ENCODE assay signal across 23 cellular contexts in the genomic region with DNA sequence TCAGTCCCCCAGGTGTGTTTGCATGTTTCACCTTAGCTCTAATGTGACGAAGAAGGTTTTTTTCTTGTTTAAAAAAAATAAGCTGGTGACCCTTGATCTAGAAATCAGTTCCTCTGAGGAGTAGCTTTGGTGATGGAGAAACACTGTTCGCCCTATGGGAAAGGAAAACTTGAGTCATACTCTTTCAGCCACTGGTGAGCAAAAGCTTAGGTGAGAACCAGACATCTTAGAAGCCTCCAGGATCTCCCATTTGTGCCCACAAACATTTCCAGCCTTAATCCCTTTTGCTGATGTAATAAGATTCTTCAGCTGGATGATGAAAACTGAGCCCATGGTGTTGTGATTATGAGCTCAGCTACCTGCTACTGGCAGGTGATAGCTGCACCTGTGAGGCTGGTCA. TPM values are rescaled to one million over a fixed set of nuclear protein-coding genes. Genes with fewer than 3 reads are reported as not detected.
DNase-seq lines count a peak whose midpoint lies in the region; ATAC-seq, FAIRE-seq and TF ChIP-seq lines count a peak whose summit lies in the region.
"Had no signal": no experiment of that assay in that cellular context is flagged by ENCODE, and none has a peak within 500 bp of the region (broad histone marks: within the 10 kb centered on the region; RNA-seq: fewer than 3 reads in every experiment).

No MANE protein-coding gene starts in this region.

- H3K4me3 ChIP-seq in astrocyte (ENCODE audit: insufficient read depth, low read depth, low read length) (no peak overlapping the region), neural progenitor cell (no peak overlapping the region)
- H3K4me3 ChIP-seq: colonic mucosa, psoas muscle had no signal

- no peak overlapping the region for H3K27ac ChIP-seq in astrocyte (ENCODE audit: low read depth, low read length)
- H3K27ac ChIP-seq in neural progenitor cell, result no peak overlapping the region
- H3K27ac ChIP-seq: C4-2B, colonic mucosa, KMS-11, psoas muscle had no signal

- ATAC-seq in esophagus mucosa, result no peak
- no peak for ATAC-seq in T-cell (replicated peaks in 1 of 4)
- ATAC-seq: natural killer cell treated with Interleukin-12 subunit alpha and Interleukin-12 subunit beta and Interleukin-15 and Interleukin-18, amount 100 ng/mL, for 72 hours; PC-3; psoas muscle had no signal

- no peak overlapping the region for H3K9ac ChIP-seq in astrocyte (ENCODE audit: low read length)
- H3K9ac ChIP-seq in neural progenitor cell, result no peak overlapping the region
- H3K9ac ChIP-seq: KMS-11 had no signal

- H3K79me2 ChIP-seq in astrocyte (ENCODE audit: insufficient read depth, low read length) (no peaks in the 10 kb centered on the region), neural progenitor cell (ENCODE audit: low read depth) (no peaks in the 10 kb centered on the region)

- H3K4me3 Mint-ChIP-seq in astrocyte (ENCODE audit: unreplicated experiment) (no peak overlapping the region), neural progenitor cell (no peak overlapping the region), T-cell (no peak overlapping the region)
- H3K4me3 Mint-ChIP-seq: activated CD4-positive, alpha-beta memory T cell treated with anti-CD3 and anti-CD28 coated beads for 36 hours; immature natural killer cell; natural killer cell treated with Interleukin-12 subunit alpha and Interleukin-12 subunit beta and Interleukin-15 and Interleukin-18, amount 100 ng/mL, for 72 hours had no signal

- H3K9me3 ChIP-seq in astrocyte (ENCODE audit: insufficient read depth, low read depth, low read length), result no peaks in the 10 kb centered on the region
- no peaks in the 10 kb centered on the region for H3K9me3 ChIP-seq in neural progenitor cell (ENCODE audit: low read depth)
- H3K9me3 ChIP-seq: colonic mucosa, psoas muscle had no signal

- H3F3A ChIP-seq in neural progenitor cell (ENCODE audit: low read depth), result no peaks in the 10 kb centered on the region

- FAIRE-seq in astrocyte (lab: Jason Lieb, UNC), result no peak
- FAIRE-seq: endothelial cell of umbilical vein, urothelium cell line had no signal

- peaks cover 6% of the 10 kb centered on the region for H3K4me1 Mint-ChIP-seq in astrocyte (ENCODE audit: low read depth, unreplicated experiment)
- no peaks in the 10 kb centered on the region for H3K4me1 Mint-ChIP-seq in neural progenitor cell
- H3K4me1 Mint-ChIP-seq in T-cell, result no peaks in the 10 kb centered on the region
- H3K4me1 Mint-ChIP-seq: immature natural killer cell had no signal

- H3K36me3 ChIP-seq in astrocyte (ENCODE audit: insufficient read depth, low read length) (no peaks in the 10 kb centered on the region), neural progenitor cell (no peaks in the 10 kb centered on the region)
- H3K36me3 ChIP-seq: colonic mucosa had no signal

- peak; percentile 6 for DNase-seq in NCI-H2029 (lab: John Stamatoyannopoulos, UW)
- no peak for DNase-seq in NCI-H2029 treated with DMSO at 0.1 percent for 48 hours (lab: John Stamatoyannopoulos, UW)
- peak; percentile 24 for DNase-seq in NCI-H146 (lab: John Stamatoyannopoulos, UW)
- DNase-seq in astrocyte (ENCODE audit: low read depth), result peak; percentile 10
- peak; percentile 11 for DNase-seq in non-pigmented ciliary epithelial cell (ENCODE audit: low read depth)
- DNase-seq in neural progenitor cell (ENCODE audit: low spot score), result no peak
- DNase-seq in T-cell, result no peak
- DNase-seq: 8988T; activated CD4-positive, alpha-beta memory T cell treated with anti-CD3 and anti-CD28 coated beads for 36 hours; anterior cingulate cortex; colonic mucosa; immature natural killer cell; NCI-H1436; NCI-H524 treated with DMSO at 0.1 percent for 48 hours; PC-3; psoas muscle had no signal

- H4K20me1 ChIP-seq in astrocyte (ENCODE audit: insufficient read depth, low read length) (no peaks in the 10 kb centered on the region), neural progenitor cell (ENCODE audit: low read depth) (no peaks in the 10 kb centered on the region)

- CTCF ChIA-PET in T-cell (lab: Charles Lee), result no interaction called here

- H3K27me3 ChIP-seq in astrocyte (ENCODE audit: insufficient read depth, low read length) (peaks cover 4% of the 10 kb centered on the region), neural progenitor cell (no peaks in the 10 kb centered on the region)
- H3K27me3 ChIP-seq: colonic mucosa had no signal

- POLR2A ChIA-PET in T-cell (lab: Charles Lee), result no interaction called here

- H3K9me3 Mint-ChIP-seq in astrocyte (ENCODE audit: unreplicated experiment) (no peaks in the 10 kb centered on the region), neural progenitor cell (no peaks in the 10 kb centered on the region), T-cell (no peaks in the 10 kb centered on the region)
- H3K9me3 Mint-ChIP-seq: activated CD4-positive, alpha-beta memory T cell treated with anti-CD3 and anti-CD28 coated beads for 36 hours; immature natural killer cell; natural killer cell treated with Interleukin-12 subunit alpha and Interleukin-12 subunit beta and Interleukin-15 and Interleukin-18, amount 100 ng/mL, for 72 hours had no signal

- H3K36me3 Mint-ChIP-seq in astrocyte (ENCODE audit: low read depth, unreplicated experiment) (no peaks in the 10 kb centered on the region), neural progenitor cell (no peaks in the 10 kb centered on the region), T-cell (no peaks in the 10 kb centered on the region)
- H3K36me3 Mint-ChIP-seq: immature natural killer cell had no signal

- H3K4me1 ChIP-seq in astrocyte (ENCODE audit: insufficient read depth, low read length) (no peaks in the 10 kb centered on the region), neural progenitor cell (no peaks in the 10 kb centered on the region)
- H3K4me1 ChIP-seq: colonic mucosa, psoas muscle had no signal

- H2AFZ ChIP-seq in astrocyte (ENCODE audit: low read depth, low read length) (no peak overlapping the region), neural progenitor cell (replicated peaks) (no peak overlapping the region)

- H3K27me3 Mint-ChIP-seq in astrocyte (ENCODE audit: low read depth, unreplicated experiment) (no peaks in the 10 kb centered on the region), neural progenitor cell (ENCODE audit: insufficient read depth, low read depth) (no peaks in the 10 kb centered on the region), T-cell (no peaks in the 10 kb centered on the region)
- H3K27me3 Mint-ChIP-seq: activated CD4-positive, alpha-beta memory T cell treated with anti-CD3 and anti-CD28 coated beads for 36 hours; natural killer cell treated with Interleukin-12 subunit alpha and Interleukin-12 subunit beta and Interleukin-15 and Interleukin-18, amount 100 ng/mL, for 72 hours had no signal

- TF ChIP-seq CTCF in astrocyte (IDR thresholded peaks at IDR 0.05; ENCODE audit: insufficient read depth, low read depth, low read length), result no peak
- no peak for TF ChIP-seq CTCF in neural progenitor cell (IDR thresholded peaks at IDR 0.05)

- H3K27ac Mint-ChIP-seq in astrocyte (ENCODE audit: unreplicated experiment), result peak overlapping the region; percentile 87
- no peak overlapping the region for H3K27ac Mint-ChIP-seq in neural progenitor cell
- no peak overlapping the region for H3K27ac Mint-ChIP-seq in T-cell
- H3K27ac Mint-ChIP-seq: activated CD4-positive, alpha-beta memory T cell treated with anti-CD3 and anti-CD28 coated beads for 36 hours; immature natural killer cell; natural killer cell treated with Interleukin-12 subunit alpha and Interleukin-12 subunit beta and Interleukin-15 and Interleukin-18, amount 100 ng/mL, for 72 hours had no signal

- H3K4me2 ChIP-seq in astrocyte (ENCODE audit: low read length) (no peak overlapping the region), neural progenitor cell (no peak overlapping the region)
- H3K4me2 ChIP-seq: KMS-11 had no signal

RNA-seq across cellular contexts. Expression of a gene that starts 37.8 kb away (rescaled TPM):
- 0.82 TPM in 1 of 2 replicates, not detected in the other for total RNA-seq in astrocyte
- total RNA-seq in esophagus mucosa, result 0.92 TPM
- total RNA-seq in neural progenitor cell (ENCODE audit: low replicate concordance), result 2.1 and 3.8 TPM in 2 replicates
- 1 to 10 TPM in 2 of 5 donors, under 1 TPM in 3; 0.56 to 1.1 (median 0.70) TPM for total RNA-seq in T-cell
- total RNA-seq: endothelial cell of umbilical vein, psoas muscle had no signal

RNA-seq across cellular contexts. Expression of a gene that starts 45.7 kb away (rescaled TPM):
- total RNA-seq in astrocyte (not detected in 2 replicates), esophagus mucosa (0.32 TPM), neural progenitor cell (ENCODE audit: low replicate concordance) (0.62 TPM in 1 of 2 replicates, not detected in the other), T-cell (1 to 10 TPM in 2 of 5 donors, under 1 TPM in 2, not detected in 1; 0.26 to 4.3 (median 2.5) TPM)
- total RNA-seq: endothelial cell of umbilical vein, lung microvascular endothelial cell, PC-3 had no signal

Comparison
In these comparisons a context has a peak if more than half of its experiments do, and no peak if none do; other contexts are left out.
1. DNase-seq: peak in NCI-H2029 (single experiment), NCI-H146 (single experiment), astrocyte (single experiment) and non-pigmented ciliary epithelial cell (single experiment); none in NCI-H2029 treated with DMSO at 0.1 percent for 48 hours (single experiment), neural progenitor cell (single experiment) and T-cell (0 of 34).